Comparison of ENCODE assay signal across 16 cellular contexts in genomic region chr5:135373747-135374515, GRCh38. TPM values are rescaled to one million over a fixed set of nuclear protein-coding genes. Genes with fewer than 3 reads are reported as not detected.
DNase-seq lines count a peak whose midpoint lies in the region; ATAC-seq, FAIRE-seq and TF ChIP-seq lines count a peak whose summit lies in the region.
"Had no signal": no experiment of that assay in that cellular context is flagged by ENCODE, and none has a peak within 500 bp of the region (broad histone marks: within the 10 kb centered on the region; RNA-seq: fewer than 3 reads in every experiment).

No MANE protein-coding gene starts in this region.

- H3K36me3 ChIP-seq in KOPT-K1 (ENCODE audit: insufficient read depth, low read length) = peaks cover 100% of the 10 kb centered on the region
- peaks cover 12 to 14% of the 10 kb centered on the region in 2 experiments for H3K36me3 ChIP-seq in endothelial cell of umbilical vein (ENCODE audit: control insufficient read depth in 2 of 2, extremely low read depth in 1 of 2, insufficient read depth in 2 of 2, low read length in 2 of 2)
- peaks cover 63% of the 10 kb centered on the region for H3K36me3 ChIP-seq in neutrophil

- no peaks in the 10 kb centered on the region for H3K9me1 ChIP-seq in endothelial cell of umbilical vein (replicated peaks; ENCODE audit: control insufficient read depth, extremely low read depth, insufficient read depth, low read length)

- no peaks in the 10 kb centered on the region for H3K9me3 ChIP-seq in KOPT-K1 (ENCODE audit: insufficient read depth, low read length, poor library complexity, severe bottlenecking)
- H3K9me3 ChIP-seq in endothelial cell of umbilical vein (replicated peaks; ENCODE audit: control insufficient read depth, insufficient read depth, low read length) = no peaks in the 10 kb centered on the region
- H3K9me3 ChIP-seq in neutrophil = no peaks in the 10 kb centered on the region
- H3K9me3 ChIP-seq: transverse colon had no signal

- CTCF ChIA-PET in endothelial cell of umbilical vein (lab: Charles Lee) = no interaction called here

- dilution Hi-C loops in endothelial cell of umbilical vein (cut with MboI; ENCODE audit: extremely low pct_ligation_motif_present, low sequenced_read_pairs) = no loop called here

- peak; percentile 4 for FAIRE-seq in endothelial cell of umbilical vein (lab: Jason Lieb, UNC)
- FAIRE-seq: GM12878 had no signal

- DNase-seq in NCI-H1694 treated with DMSO at 0.1 percent for 48 hours (lab: John Stamatoyannopoulos, UW) (peak; percentile 8), NCI-H1694 (lab: John Stamatoyannopoulos, UW) (no peak), endothelial cell of umbilical vein (ENCODE audit: low read depth, low spot score) (no peak), retina (no peak)
- DNase-seq in stimulated activated CD8-positive, alpha-beta memory T cell treated with anti-CD3 and anti-CD28 coated beads, Interleukin-4, amount 100 ng/mL, for 48 hours = no peak
- DNase-seq: activated CD4-positive, alpha-beta T cell treated with anti-CD3 and anti-CD28 coated beads for 4 hours; DMS 273 treated with DMSO at 0.1 percent for 48 hours; H9; islet precursor cell; naive B cell; NCI-H1930; transverse colon had no signal

- no peak overlapping the region for H3K4me2 ChIP-seq in endothelial cell of umbilical vein (ENCODE audit: insufficient read depth, low read length)

- H3K9ac ChIP-seq in endothelial cell of umbilical vein (replicated peaks; ENCODE audit: extremely low read depth, insufficient read depth, low read length) = no peak overlapping the region

- H3K27me3 ChIP-seq in endothelial cell of umbilical vein (ENCODE audit: control insufficient read depth in 2 of 2, insufficient read depth in 2 of 2, low read length in 2 of 2) (no peaks in the 10 kb centered on the region), neutrophil (no peaks in the 10 kb centered on the region)
- H3K27me3 ChIP-seq: transverse colon had no signal

- peaks cover 3% of the 10 kb centered on the region for H4K20me1 ChIP-seq in endothelial cell of umbilical vein (replicated peaks; ENCODE audit: control insufficient read depth, extremely low read depth, insufficient read depth, low read length)

- BruUV-seq in endothelial cell of umbilical vein (replicated peaks; lab: Mats Ljungman, UMichigan) = no TSS peak

- TF ChIP-seq CTCF in endothelial cell of umbilical vein (IDR thresholded peaks at IDR 0.05; ENCODE audit: extremely low read depth in 1 of 2, insufficient read depth in 1 of 2, low read depth in 1 of 2, low read length in 2 of 2) (no peak), neutrophil (IDR thresholded peaks at IDR 0.05) (no peak)

- H3K4me3 ChIP-seq in endothelial cell of umbilical vein (replicated peaks in 1 of 3; ENCODE audit: insufficient read depth in 1 of 3, low read depth in 1 of 3, low read length in 3 of 3) (no peak overlapping the region), neutrophil (ENCODE audit: low read depth in 1 of 2, low read length in 1 of 2) (no peak overlapping the region)
- H3K4me3 ChIP-seq: GM12878, transverse colon had no signal

- TF ChIP-seq POLR2A in endothelial cell of umbilical vein (IDR thresholded peaks at IDR 0.05; ENCODE audit: low read depth, low read length) = no peak

- ATAC-seq in HG02798 (IDR thresholded peaks at IDR 0.05; ENCODE audit: poor library complexity, unreplicated experiment) = no peak
- ATAC-seq: GM12878 had no signal

- intact Hi-C loops in endothelial cell of umbilical vein (cut with micrococcal nuclease) = no loop called here

- no peak overlapping the region for H2AFZ ChIP-seq in endothelial cell of umbilical vein (ENCODE audit: low read depth, low read length)

- H3K27ac ChIP-seq in KOPT-K1 (ENCODE audit: low read depth, low read length, poor library complexity, severe bottlenecking) (peak overlapping the region; percentile 84), endothelial cell of umbilical vein (ENCODE audit: insufficient read depth, low read depth, low read length) (no peak overlapping the region), neutrophil (peak overlapping the region; percentile 71)
- H3K27ac ChIP-seq: transverse colon had no signal

- peaks cover 14% of the 10 kb centered on the region for H3K79me2 ChIP-seq in endothelial cell of umbilical vein (ENCODE audit: control insufficient read depth, insufficient read depth, low read length)

- POLR2A ChIA-PET in endothelial cell of umbilical vein (lab: Charles Lee) = no interaction called here

- H3K4me1 ChIP-seq in endothelial cell of umbilical vein (ENCODE audit: control insufficient read depth, extremely low read depth, insufficient read depth, low read length) (peaks cover 21% of the 10 kb centered on the region), neutrophil (ENCODE audit: control insufficient read depth in 1 of 2, insufficient read depth in 1 of 2, low read depth in 1 of 2, low read length in 1 of 2) (peaks cover 65 to 67% of the 10 kb centered on the region in 2 experiments)

TF ChIP-seq in endothelial cell of umbilical vein, 7 proteins besides CTCF, POLR2A, EP300 and RAD21:
- no peak for TF ChIP-seq GATA2 (IDR thresholded peaks at IDR 0.05; ENCODE audit: insufficient read depth, insufficient read length, low read depth, low read length)
- no peak for TF ChIP-seq MAX (IDR thresholded peaks at IDR 0.05; ENCODE audit: insufficient read depth, insufficient read length)
- TF ChIP-seq JUN (IDR thresholded peaks at IDR 0.05; ENCODE audit: borderline replicate concordance, insufficient read depth, insufficient read length, low read depth) = no peak
- TF ChIP-seq MYC (IDR thresholded peaks at IDR 0.05; ENCODE audit: low read depth, low read length) = no peak
- no peak for TF ChIP-seq EZH2 (IDR thresholded peaks at IDR 0.05; ENCODE audit: borderline replicate concordance, low read depth, low read length, severe bottlenecking)
- no peak for TF ChIP-seq FOS (IDR thresholded peaks at IDR 0.05; ENCODE audit: borderline replicate concordance, insufficient read depth, low read length)
- TF ChIP-seq POLR2AphosphoS5 (IDR thresholded peaks at IDR 0.05; ENCODE audit: insufficient read depth, low read depth, low read length) = no peak

RNA-seq across cellular contexts. Expression of gene MACROH2A1, which starts 25.1 kb away (rescaled TPM):
- total RNA-seq in endothelial cell of umbilical vein = 142 and 147 TPM in 2 replicates
- 74.1 and 89.3 TPM in 2 replicates for polyA plus RNA-seq in endothelial cell of umbilical vein
- 91.8 and 107 TPM in 2 replicates for polyA plus RNA-seq in endothelial cell of umbilical vein (2011; cell fraction: cytosol; rRNA removed)
- polyA plus RNA-seq in endothelial cell of umbilical vein (2011; cell fraction: nucleus; rRNA removed) = 336 and 348 TPM in 2 replicates
- 85.0 and 114 TPM in 2 replicates for polyA plus RNA-seq in endothelial cell of umbilical vein (2012)
- 107 and 109 TPM in 2 replicates for polyA minus RNA-seq in endothelial cell of umbilical vein
- polyA minus RNA-seq in endothelial cell of umbilical vein (2011; cell fraction: cytosol; rRNA and poly(A)+ RNA removed) = 65.6 TPM
- 158 and 178 TPM in 2 replicates for polyA minus RNA-seq in endothelial cell of umbilical vein (2011; cell fraction: nucleus; rRNA and poly(A)+ RNA removed)
